24 cellular contexts compared by ENCODE assay signal in the genomic region with DNA sequence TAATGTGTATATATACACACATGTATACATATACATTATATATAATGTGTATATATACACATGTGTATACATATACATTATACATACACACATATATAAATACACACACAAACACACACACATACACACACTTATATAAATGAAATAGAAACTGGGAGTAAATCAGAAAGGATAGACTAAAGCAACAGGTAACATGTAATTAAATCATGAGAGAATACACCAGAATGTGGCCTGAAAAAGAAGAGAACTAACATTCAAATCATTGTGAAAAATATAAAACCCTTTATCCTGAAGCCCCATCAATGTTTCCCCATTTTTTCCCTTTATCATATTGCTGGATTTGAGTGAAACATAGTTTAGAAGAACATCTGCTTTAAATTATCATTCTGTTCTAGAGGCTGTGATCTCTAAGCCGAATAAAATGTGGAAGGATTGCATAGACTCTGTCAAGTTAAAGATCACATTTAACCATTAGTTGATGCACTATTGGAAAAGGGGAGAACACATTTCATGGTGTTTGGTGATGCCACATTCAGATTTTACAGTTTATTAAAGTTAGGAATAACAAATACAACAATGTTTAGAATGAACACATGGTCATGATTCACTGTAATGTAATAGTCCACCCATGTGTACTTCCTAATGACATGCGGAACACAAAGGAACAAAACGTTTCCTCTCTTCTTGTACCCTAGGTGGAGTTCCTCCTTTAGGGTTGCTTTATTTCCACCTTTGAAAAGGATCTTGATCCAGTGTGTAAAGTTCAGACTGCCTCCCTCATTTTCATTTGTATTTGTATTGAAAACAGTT. TPM values are rescaled to one million over a fixed set of nuclear protein-coding genes. Genes with fewer than 3 reads are reported as not detected.
DNase-seq lines count a peak whose midpoint lies in the region; ATAC-seq and TF ChIP-seq lines count a peak whose summit lies in the region.
"Had no signal": no experiment of that assay in that cellular context is flagged by ENCODE, and none has a peak within 500 bp of the region (broad histone marks: within the 10 kb centered on the region; RNA-seq: fewer than 3 reads in every experiment).

No MANE protein-coding gene starts in this region.

- in situ Hi-C loops in G401 (cut with HindIII; ENCODE audit: low sequenced_read_pairs), result no loop called here

- peaks cover 4% of the 10 kb centered on the region for H3K4me1 Mint-ChIP-seq in neural progenitor cell
- H3K4me1 Mint-ChIP-seq: CD8-positive, alpha-beta memory T cell had no signal

- H4K20me1 ChIP-seq in BLaER1, result no peaks in the 10 kb centered on the region
- no peaks in the 10 kb centered on the region for H4K20me1 ChIP-seq in neural progenitor cell (ENCODE audit: low read depth)

- H2AFZ ChIP-seq in neural progenitor cell (replicated peaks), result peak overlapping the region; percentile 2

- H3K27ac ChIP-seq in BLaER1 (no peak overlapping the region; the same call in 1 of the 2 replicates), RWPE2 (ENCODE audit: poor library complexity, severe bottlenecking) (peak overlapping the region; percentile 75), neural progenitor cell (no peak overlapping the region)
- H3K27ac ChIP-seq: tibial nerve, VCaP had no signal

- H3K27me3 ChIP-seq in BLaER1, result no peaks in the 10 kb centered on the region
- H3K27me3 ChIP-seq in RWPE2 (ENCODE audit: insufficient read depth, poor library complexity, severe bottlenecking), result no peaks in the 10 kb centered on the region
- H3K27me3 ChIP-seq in neural progenitor cell, result no peaks in the 10 kb centered on the region
- H3K27me3 ChIP-seq: tibial nerve had no signal

- H3K4me1 ChIP-seq in BLaER1 (peaks cover 27% of the 10 kb centered on the region), RWPE2 (ENCODE audit: insufficient read depth, poor library complexity, severe bottlenecking) (peaks cover 44% of the 10 kb centered on the region), neural progenitor cell (no peaks in the 10 kb centered on the region)
- H3K4me1 ChIP-seq: tibial nerve had no signal

- no peak overlapping the region for H3K27ac Mint-ChIP-seq in neural progenitor cell
- H3K27ac Mint-ChIP-seq: activated CD8-positive, alpha-beta T cell treated with anti-CD3 and anti-CD28 coated beads for 36 hours; activated naive CD8-positive, alpha-beta T cell; CD8-positive, alpha-beta memory T cell; mesothelial cell of epicardium; T-helper 1 cell treated with Interleukin-12 subunit alpha and Interleukin-12 subunit beta and Interleukin-4 antibody, amounts not matched to agents 30 μg/mL and 1 μg/mL, for 36 hours had no signal

- H3K9ac ChIP-seq in BLaER1, result no peak overlapping the region
- no peak overlapping the region for H3K9ac ChIP-seq in neural progenitor cell

- no peaks in the 10 kb centered on the region for H3K36me3 Mint-ChIP-seq in neural progenitor cell
- H3K36me3 Mint-ChIP-seq: activated naive CD8-positive, alpha-beta T cell; CD8-positive, alpha-beta memory T cell; mesothelial cell of epicardium had no signal

- no peaks in the 10 kb centered on the region for H3K9me3 ChIP-seq in BLaER1
- no peaks in the 10 kb centered on the region for H3K9me3 ChIP-seq in RWPE2 (ENCODE audit: severe bottlenecking)
- H3K9me3 ChIP-seq in neural progenitor cell (ENCODE audit: low read depth), result no peaks in the 10 kb centered on the region
- H3K9me3 ChIP-seq: tibial nerve had no signal

- no peak overlapping the region for H3K4me3 ChIP-seq in BLaER1
- no peak overlapping the region for H3K4me3 ChIP-seq in RWPE2 (ENCODE audit: severe bottlenecking)
- no peak overlapping the region for H3K4me3 ChIP-seq in neural progenitor cell
- H3K4me3 ChIP-seq: tibial nerve had no signal

- H3K4me2 ChIP-seq in BLaER1 (peak overlapping the region; percentile 41), neural progenitor cell (no peak overlapping the region)

- ATAC-seq in RWPE2 (ENCODE audit: low read depth) (no peak), GM21619 (IDR thresholded peaks at IDR 0.05; ENCODE audit: unreplicated experiment) (no peak)
- ATAC-seq: activated CD8-positive, alpha-beta T cell treated with anti-CD3 and anti-CD28 coated beads for 36 hours; activated T-cell treated with anti-CD3 and anti-CD28 coated beads, Interleukin-2, amount 50 U/mL, for 4 hours; left cardiac atrium had no signal

- H3K36me3 ChIP-seq in BLaER1 (no peaks in the 10 kb centered on the region), RWPE2 (ENCODE audit: low read depth) (no peaks in the 10 kb centered on the region), neural progenitor cell (no peaks in the 10 kb centered on the region)
- H3K36me3 ChIP-seq: tibial nerve had no signal

- no peak overlapping the region for H3K4me3 Mint-ChIP-seq in neural progenitor cell
- H3K4me3 Mint-ChIP-seq: activated CD8-positive, alpha-beta T cell treated with anti-CD3 and anti-CD28 coated beads for 36 hours; activated naive CD8-positive, alpha-beta T cell; activated T-cell treated with anti-CD3 and anti-CD28 coated beads, Interleukin-2, amount 50 U/mL, for 4 hours; CD8-positive, alpha-beta memory T cell; mesothelial cell of epicardium; T-helper 1 cell treated with Interleukin-12 subunit alpha and Interleukin-12 subunit beta and Interleukin-4 antibody, amounts not matched to agents 30 μg/mL and 1 μg/mL, for 36 hours had no signal

- DNase-seq in RWPE2 (ENCODE audit: low spot score) (no peak), fibroblast of gingiva (ENCODE audit: low read depth) (peak; percentile 81), neural progenitor cell (ENCODE audit: low spot score) (no peak), iPS-NIHi11 (ENCODE audit: low spot score) (no peak), G401 (ENCODE audit: low spot score) (no peak), putamen (ENCODE audit: low spot score) (no peak)
- DNase-seq: activated CD8-positive, alpha-beta T cell treated with anti-CD3 and anti-CD28 coated beads for 36 hours; activated T-cell treated with anti-CD3 and anti-CD28 coated beads, Interleukin-2, amount 50 U/mL, for 4 hours; CD8-positive, alpha-beta memory T cell; DND-41; erythroblast; H7; hippocampal formation; left cardiac atrium; NCI-H1930; SHP77; stimulated activated naive CD4-positive, alpha-beta T cell treated with Interleukin-2 at 50 U/mL for 16 hours had no signal

- H3F3A ChIP-seq in neural progenitor cell (ENCODE audit: low read depth), result no peaks in the 10 kb centered on the region

- no peaks in the 10 kb centered on the region for H3K9me3 Mint-ChIP-seq in neural progenitor cell
- H3K9me3 Mint-ChIP-seq: activated T-cell treated with anti-CD3 and anti-CD28 coated beads, Interleukin-2, amount 50 U/mL, for 4 hours; T-helper 1 cell treated with Interleukin-12 subunit alpha and Interleukin-12 subunit beta and Interleukin-4 antibody, amounts not matched to agents 30 μg/mL and 1 μg/mL, for 36 hours had no signal

- H3K79me2 ChIP-seq in neural progenitor cell (ENCODE audit: low read depth), result no peaks in the 10 kb centered on the region

- H3K27me3 Mint-ChIP-seq in neural progenitor cell (ENCODE audit: insufficient read depth, low read depth), result peaks cover 4% of the 10 kb centered on the region
- H3K27me3 Mint-ChIP-seq: activated CD8-positive, alpha-beta T cell treated with anti-CD3 and anti-CD28 coated beads for 36 hours; CD8-positive, alpha-beta memory T cell had no signal

- no peak for TF ChIP-seq CTCF in RWPE2 (IDR thresholded peaks at IDR 0.05; ENCODE audit: poor library complexity, severe bottlenecking)
- TF ChIP-seq CTCF in neural progenitor cell (IDR thresholded peaks at IDR 0.05), result no peak

RNA-seq across cellular contexts. Expression of a gene that starts 12.5 kb away (rescaled TPM):
- 1.1 and 1.2 TPM in 2 replicates for total RNA-seq in neural progenitor cell (ENCODE audit: low replicate concordance)
- total RNA-seq in G401 (2014; rRNA removed; shearing (Covaris generic)), result not detected in 2 replicates
- total RNA-seq: activated CD8-positive, alpha-beta T cell treated with anti-CD3 and anti-CD28 coated beads for 36 hours; activated T-cell treated with anti-CD3 and anti-CD28 coated beads, Interleukin-2, amount 50 U/mL, for 4 hours; CD8-positive, alpha-beta memory T cell had no signal
